Comparison of ENCODE assay signal across 21 cellular contexts in the genomic region with DNA sequence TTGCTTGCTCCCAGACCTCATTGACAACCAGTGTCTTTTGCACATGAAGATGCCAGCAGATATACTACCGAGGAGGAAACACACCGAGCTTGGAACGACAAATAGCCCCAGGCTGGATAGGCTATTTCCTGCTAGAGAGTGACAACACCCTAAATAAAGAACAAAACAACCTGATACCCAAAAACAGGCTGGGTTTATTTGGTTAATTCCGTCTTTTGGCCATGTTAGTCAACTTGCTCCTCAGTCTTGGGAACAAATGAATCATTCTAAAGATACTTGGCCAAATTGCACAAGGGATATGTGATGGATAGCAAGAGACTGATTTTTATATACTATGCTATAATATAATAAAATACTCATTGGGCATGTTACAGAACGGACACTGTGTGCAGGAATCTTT. TPM values are rescaled to one million over a fixed set of nuclear protein-coding genes. Genes with fewer than 3 reads are reported as not detected.
DNase-seq lines count a peak whose midpoint lies in the region; ATAC-seq, FAIRE-seq and TF ChIP-seq lines count a peak whose summit lies in the region.
"Had no signal": no experiment of that assay in that cellular context is flagged by ENCODE, and none has a peak within 500 bp of the region (broad histone marks: within the 10 kb centered on the region; RNA-seq: fewer than 3 reads in every experiment).

No MANE protein-coding gene starts in this region.

- H3K4me3 ChIP-seq in bronchial epithelial cell (ENCODE audit: low read depth, low read length) (no peak overlapping the region), foreskin fibroblast (ENCODE audit: low read depth in 1 of 2, low read length in 2 of 2) (no peak overlapping the region)
- H3K4me3 ChIP-seq: A549, SJCRH30 had no signal

- H3K36me3 ChIP-seq in bronchial epithelial cell (ENCODE audit: control insufficient read depth, insufficient read depth, low read length) = no peaks in the 10 kb centered on the region
- H3K36me3 ChIP-seq: SJCRH30 had no signal

- ATAC-seq in HG03139 (IDR thresholded peaks at IDR 0.05; ENCODE audit: unreplicated experiment) = no peak
- ATAC-seq: A549, HepG2 had no signal

- DNase-seq in AG08396 (ENCODE audit: low spot score) (peak; percentile 45), LHCN-M2 (ENCODE audit: low read depth) (peak; percentile 41), bronchial epithelial cell (ENCODE audit: low read depth) (peak; percentile 72), foreskin fibroblast (peak; percentile 17 to 36), OCI-M2 (lab: John Stamatoyannopoulos, UW; ENCODE audit: unreplicated experiment) (no peak), cerebellum (ENCODE audit: low spot score) (no peak), NCI-H69 (lab: John Stamatoyannopoulos, UW) (no peak)
- DNase-seq: CD4-positive, alpha-beta memory T cell; DMS79 treated with DMSO at 0.1 percent for 48 hours; GF-D8; NCI-H1417; NCI-H1930; NCI-H2171 treated with DMSO at 0.1 percent for 48 hours; NCI-H82; SJCRH30 had no signal

- TF ChIP-seq CTCF in bronchial epithelial cell (IDR thresholded peaks at IDR 0.05; ENCODE audit: insufficient read depth, low read length, severe bottlenecking) = no peak
- no peak for TF ChIP-seq CTCF in foreskin fibroblast (IDR thresholded peaks at IDR 0.05; ENCODE audit: low read depth, low read length)

- no peak for FAIRE-seq in bronchial epithelial cell (lab: Jason Lieb, UNC)
- FAIRE-seq: A549, D721Med, HepG2, RCC 7860 had no signal

- H3K27me3 ChIP-seq in bronchial epithelial cell (ENCODE audit: control insufficient read depth, insufficient read depth, low read length) = no peaks in the 10 kb centered on the region
- H3K27me3 ChIP-seq: SJCRH30 had no signal

RNA-seq across cellular contexts. Expression of a gene that starts 11.5 kb away (rescaled TPM):
- total RNA-seq in LHCN-M2 (2014; rRNA removed) (not detected in 2 replicates), bronchial epithelial cell (under 0.01 TPM in 1 of 2 replicates, not detected in the other), cerebellum (not detected)
- not detected for polyA plus RNA-seq in LHCN-M2 (2012)
- total RNA-seq: CD4-positive, alpha-beta memory T cell; HepG2; NCI-H460; SJCRH30 had no signal
- polyA plus RNA-seq: A549; CD4-positive, alpha-beta memory T cell; HepG2 had no signal

RNA-seq across cellular contexts. Expression of a gene that starts 15.3 kb away (rescaled TPM):
- total RNA-seq in LHCN-M2 (2014; rRNA removed) (not detected in 2 replicates), bronchial epithelial cell (0.53 and 2.2 TPM in 2 replicates), cerebellum (not detected)
- polyA plus RNA-seq in LHCN-M2 (2012) = not detected
- total RNA-seq: CD4-positive, alpha-beta memory T cell; HepG2; NCI-H460; SJCRH30 had no signal
- polyA plus RNA-seq: A549; CD4-positive, alpha-beta memory T cell; HepG2 had no signal

RNA-seq across cellular contexts. Expression of a gene that starts 58.0 kb away (rescaled TPM):
- not detected in 2 replicates for total RNA-seq in LHCN-M2 (2014; rRNA removed)
- 0.04 TPM for polyA plus RNA-seq in LHCN-M2 (2012)
- total RNA-seq in bronchial epithelial cell = under 0.01 TPM in 1 of 2 replicates, not detected in the other
- total RNA-seq in cerebellum = not detected
- total RNA-seq: CD4-positive, alpha-beta memory T cell; HepG2; SJCRH30 had no signal
- polyA plus RNA-seq: CD4-positive, alpha-beta memory T cell; HepG2 had no signal

Comparison
In these comparisons a context has a peak if more than half of its experiments do, and no peak if none do; other contexts are left out.
1. DNase-seq: peak in AG08396 (single experiment), LHCN-M2 (single experiment), bronchial epithelial cell (single experiment) and foreskin fibroblast (2 of 2); none in OCI-M2 (single experiment), cerebellum (single experiment) and NCI-H69 (single experiment).